22 cellular contexts compared by ENCODE assay signal in genomic region chr1:186772228-186772627, GRCh38. TPM values are rescaled to one million over a fixed set of nuclear protein-coding genes. Genes with fewer than 3 reads are reported as not detected.
DNase-seq lines count a peak whose midpoint lies in the region; ATAC-seq, FAIRE-seq and TF ChIP-seq lines count a peak whose summit lies in the region.
"Had no signal": no experiment of that assay in that cellular context is flagged by ENCODE, and none has a peak within 500 bp of the region (broad histone marks: within the 10 kb centered on the region; RNA-seq: fewer than 3 reads in every experiment).

No MANE protein-coding gene starts in this region.

- peaks cover 0 to 10% of the 10 kb centered on the region in 2 donors for H3K4me1 Mint-ChIP-seq in immature natural killer cell
- H3K4me1 Mint-ChIP-seq: activated CD4-positive, alpha-beta T cell treated with anti-CD3 and anti-CD28 coated beads for 36 hours; activated naive CD8-positive, alpha-beta T cell treated with anti-CD3 and anti-CD28 coated beads, Interleukin-2, amount 50 U/mL, for 24 hours; stimulated activated naive CD8-positive, alpha-beta T cell treated with anti-CD3 and anti-CD28 coated beads, Interleukin-15, amount 100 ng/mL, for 72 hours had no signal

- H3K4me1 ChIP-seq in SK-N-SH (ENCODE audit: control insufficient read depth in 1 of 2, insufficient read depth in 2 of 2, low read depth in 1 of 2, low read length in 1 of 2) = no peaks in the 10 kb centered on the region
- H3K4me1 ChIP-seq: breast epithelium had no signal

- no peaks in the 10 kb centered on the region for H4K20me1 ChIP-seq in SK-N-SH (ENCODE audit: insufficient read depth)

- H3K9me3 Mint-ChIP-seq in immature natural killer cell = peaks cover 0 to 8% (median 0%) of the 10 kb centered on the region in 6 donors
- H3K9me3 Mint-ChIP-seq: activated naive CD8-positive, alpha-beta T cell treated with anti-CD3 and anti-CD28 coated beads, Interleukin-2, amount 50 U/mL, for 24 hours; CD4-positive, alpha-beta T cell; HFFc6; natural killer cell treated with Interleukin-12 subunit alpha and Interleukin-12 subunit beta and Interleukin-15 and Interleukin-18, amount 100 ng/mL, for 72 hours had no signal

- peak; percentile 69 for FAIRE-seq in GM18507 (lab: Jason Lieb, UNC)

- H3K4me3 Mint-ChIP-seq in immature natural killer cell = no peak overlapping the region
- H3K4me3 Mint-ChIP-seq: activated CD4-positive, alpha-beta T cell treated with anti-CD3 and anti-CD28 coated beads for 36 hours; activated naive CD8-positive, alpha-beta T cell treated with anti-CD3 and anti-CD28 coated beads, Interleukin-2, amount 50 U/mL, for 24 hours; CD4-positive, alpha-beta T cell; HFFc6; natural killer cell treated with Interleukin-12 subunit alpha and Interleukin-12 subunit beta and Interleukin-15 and Interleukin-18, amount 100 ng/mL, for 72 hours; stimulated activated naive CD8-positive, alpha-beta T cell treated with anti-CD3 and anti-CD28 coated beads, Interleukin-15, amount 100 ng/mL, for 72 hours had no signal

- POLR2A ChIA-PET in SK-N-SH (lab: Yijun Ruan, JAX) = no interaction called here

- no peak for TF ChIP-seq RAD21 in SK-N-SH (IDR thresholded peaks at IDR 0.05; ENCODE audit: low read length)

- CTCF ChIA-PET in SK-N-SH (lab: Yijun Ruan, JAX) = no interaction called here

- H3K9me2 ChIP-seq in SK-N-SH = no peaks in the 10 kb centered on the region

- no peaks in the 10 kb centered on the region for H3K36me3 ChIP-seq in SK-N-SH (replicated peaks in 1 of 2; ENCODE audit: control insufficient read depth in 1 of 2, insufficient read depth in 2 of 2, low read length in 1 of 2)
- H3K36me3 ChIP-seq: breast epithelium had no signal

- DNase-seq in GM18507 (ENCODE audit: extremely low spot score, insufficient read length, low read depth) = no peak
- no peak for DNase-seq in immature natural killer cell
- no peak for DNase-seq in SK-N-SH
- DNase-seq: activated CD4-positive, alpha-beta T cell treated with anti-CD3 and anti-CD28 coated beads for 36 hours; activated naive CD8-positive, alpha-beta T cell treated with anti-CD3 and anti-CD28 coated beads, Interleukin-2, amount 50 U/mL, for 24 hours; CD4-positive, alpha-beta T cell; DMS53; foreskin fibroblast; HFFc6; hippocampal formation; NCI-H1694 treated with DMSO at 0.1 percent for 48 hours; NCI-H2227 treated with DMSO at 0.1 percent for 48 hours; stimulated activated CD4-positive, alpha-beta T cell treated with anti-CD3 and anti-CD28 coated beads, Interleukin-1b, Interleukin-23, amount 100 ng/mL, for 48 hours; stimulated activated naive CD8-positive, alpha-beta T cell treated with anti-CD3 and anti-CD28 coated beads, Interleukin-15, amount 100 ng/mL, for 72 hours had no signal

- H3K27me3 Mint-ChIP-seq in immature natural killer cell (ENCODE audit: low read depth in 3 of 3) = peaks cover 0 to 2% (median 0%) of the 10 kb centered on the region in 3 donors
- H3K27me3 Mint-ChIP-seq: natural killer cell treated with Interleukin-12 subunit alpha and Interleukin-12 subunit beta and Interleukin-15 and Interleukin-18, amount 100 ng/mL, for 72 hours; stimulated activated naive CD8-positive, alpha-beta T cell treated with anti-CD3 and anti-CD28 coated beads, Interleukin-15, amount 100 ng/mL, for 72 hours had no signal

- WGBS in SK-N-SH (ENCODE audit: low lambda C conversion rate) = 96% methylated on average over 3 of the region's 3 CpGs

- H3K9me3 ChIP-seq in SK-N-SH = no peaks in the 10 kb centered on the region
- H3K9me3 ChIP-seq: breast epithelium had no signal

- TF ChIP-seq EP300 in SK-N-SH (IDR thresholded peaks at IDR 0.05; ENCODE audit: borderline replicate concordance in 1 of 2, low read depth in 1 of 2, low read length in 1 of 2) = no peak

- ATAC-seq in GM19467 (IDR thresholded peaks at IDR 0.05; ENCODE audit: unreplicated experiment) (peak; percentile 44), HG02943 (IDR thresholded peaks at IDR 0.05; ENCODE audit: low read depth, unreplicated experiment) (peak; percentile 45), HG03565 (IDR thresholded peaks at IDR 0.05; ENCODE audit: unreplicated experiment) (peak; percentile 31), HG02884 (IDR thresholded peaks at IDR 0.05; ENCODE audit: unreplicated experiment) (no peak), HG02840 (IDR thresholded peaks at IDR 0.05; ENCODE audit: low FRiP score, unreplicated experiment) (no peak)
- ATAC-seq: activated CD4-positive, alpha-beta T cell treated with anti-CD3 and anti-CD28 coated beads for 36 hours; activated naive CD8-positive, alpha-beta T cell treated with anti-CD3 and anti-CD28 coated beads, Interleukin-2, amount 50 U/mL, for 24 hours; natural killer cell treated with Interleukin-12 subunit alpha and Interleukin-12 subunit beta and Interleukin-15 and Interleukin-18, amount 100 ng/mL, for 72 hours; stimulated activated naive CD8-positive, alpha-beta T cell treated with anti-CD3 and anti-CD28 coated beads, Interleukin-15, amount 100 ng/mL, for 72 hours had no signal

- H3K4me2 ChIP-seq in SK-N-SH = no peak overlapping the region

- H3K79me2 ChIP-seq in SK-N-SH (ENCODE audit: insufficient read depth) = no peaks in the 10 kb centered on the region

- no peak for TF ChIP-seq CTCF in SK-N-SH (IDR thresholded peaks at IDR 0.05)

- H3K36me3 Mint-ChIP-seq in immature natural killer cell = no peaks in the 10 kb centered on the region
- H3K36me3 Mint-ChIP-seq: natural killer cell treated with Interleukin-12 subunit alpha and Interleukin-12 subunit beta and Interleukin-15 and Interleukin-18, amount 100 ng/mL, for 72 hours had no signal

- no peak overlapping the region for H2AFZ ChIP-seq in SK-N-SH (ENCODE audit: low read depth)
- H2AFZ ChIP-seq: parathyroid adenoma had no signal

- H3K9ac ChIP-seq in SK-N-SH = no peak overlapping the region
- H3K9ac ChIP-seq: parathyroid adenoma had no signal

- no peak overlapping the region for H3K27ac ChIP-seq in SK-N-SH (ENCODE audit: low read depth in 2 of 2, low read length in 1 of 2)
- H3K27ac ChIP-seq: breast epithelium, parathyroid adenoma had no signal

- H3K27ac Mint-ChIP-seq in immature natural killer cell = no peak overlapping the region
- H3K27ac Mint-ChIP-seq: activated CD4-positive, alpha-beta T cell treated with anti-CD3 and anti-CD28 coated beads for 36 hours; activated naive CD8-positive, alpha-beta T cell treated with anti-CD3 and anti-CD28 coated beads, Interleukin-2, amount 50 U/mL, for 24 hours; CD4-positive, alpha-beta T cell; HFFc6; natural killer cell treated with Interleukin-12 subunit alpha and Interleukin-12 subunit beta and Interleukin-15 and Interleukin-18, amount 100 ng/mL, for 72 hours; stimulated activated naive CD8-positive, alpha-beta T cell treated with anti-CD3 and anti-CD28 coated beads, Interleukin-15, amount 100 ng/mL, for 72 hours had no signal

- no peaks in the 10 kb centered on the region; the same call in 1 of the 2 replicates for H3K27me3 ChIP-seq in SK-N-SH (ENCODE audit: insufficient read depth)
- H3K27me3 ChIP-seq: breast epithelium had no signal

- H3K4me3 ChIP-seq in SK-N-SH (ENCODE audit: low read depth in 2 of 2, low read length in 1 of 2) = no peak overlapping the region
- H3K4me3 ChIP-seq: breast epithelium had no signal

- no peaks in the 10 kb centered on the region for H3F3A ChIP-seq in SK-N-SH (replicated peaks; ENCODE audit: insufficient read depth)

TF ChIP-seq in SK-N-SH, 30 proteins besides CTCF, POLR2A, EP300 and RAD21:
- no peak for TF ChIP-seq MEF2A (IDR thresholded peaks at IDR 0.05; ENCODE audit: borderline replicate concordance, low read depth)

RNA-seq across cellular contexts. Expression of gene PLA2G4A, which starts 56.5 kb away (rescaled TPM):
- polyA plus RNA-seq in immature natural killer cell = not detected
- 0.26 and 0.49 TPM in 2 replicates for polyA plus RNA-seq in SK-N-SH (2012; rRNA removed)
- 0.51 and 0.58 TPM in 2 replicates for polyA plus RNA-seq in SK-N-SH (2012; cell fraction: cytosol; rRNA removed)
- 0.14 and 0.31 TPM in 2 replicates for polyA plus RNA-seq in SK-N-SH (2012; cell fraction: nucleus; rRNA removed)

Comparison
In these comparisons a context has a peak if more than half of its experiments do, and no peak if none do; other contexts are left out.
1. ATAC-seq: peak in GM19467 (single experiment), HG02943 (single experiment) and HG03565 (single experiment); none in HG02884 (single experiment) and HG02840 (single experiment).